In genomic region chr3:5136619-5137429, GRCh38 we compare ENCODE assay signal across 9 cellular contexts. TPM values are rescaled to one million over a fixed set of nuclear protein-coding genes. Genes with fewer than 3 reads are reported as not detected.
DNase-seq lines count a peak whose midpoint lies in the region; ATAC-seq, FAIRE-seq and TF ChIP-seq lines count a peak whose summit lies in the region.
"Had no signal": no experiment of that assay in that cellular context is flagged by ENCODE, and none has a peak within 500 bp of the region (broad histone marks: within the 10 kb centered on the region; RNA-seq: fewer than 3 reads in every experiment).

No MANE protein-coding gene starts in this region.

- H3K27me3 ChIP-seq in AG04450 (ENCODE audit: control insufficient read depth, insufficient read depth, low read length) (no peaks in the 10 kb centered on the region), HepG2 (ENCODE audit: control insufficient read depth in 1 of 2, insufficient read depth in 2 of 2, low read length in 2 of 2) (no peaks in the 10 kb centered on the region)

- H3K4me3 ChIP-seq in AG04450 (ENCODE audit: low read depth, low read length) (no peak overlapping the region), HepG2 (replicated peaks in 1 of 3; ENCODE audit: insufficient read depth in 1 of 3, low read depth in 2 of 3, low read length in 3 of 3) (no peak overlapping the region)

- peaks cover 63% of the 10 kb centered on the region for H3K4me1 ChIP-seq in HepG2 (ENCODE audit: insufficient read depth, low read length)

- TF ChIP-seq POLR2A in HepG2 (IDR thresholded peaks at IDR 0.05; ENCODE audit: insufficient read depth in 1 of 2, low read depth in 2 of 2, low read length in 2 of 2) = no peak

- 0 out of 2 replicates have a peak overlapping the region, but pooled peaks have one; percentile 26 for H3K4me2 ChIP-seq in HepG2 (ENCODE audit: low read depth, low read length)

- BruUV-seq in HepG2 (replicated peaks; lab: Mats Ljungman, UMichigan) = no TSS peak

- H3K27me3 Mint-ChIP-seq in activated naive CD8-positive, alpha-beta T cell = no peaks in the 10 kb centered on the region

- 52% methylated on average over 6 of the region's 6 CpGs for WGBS in HepG2 (ENCODE audit: low lambda C conversion rate)

- H4K20me1 ChIP-seq in HepG2 (ENCODE audit: insufficient read depth, low read length) = peaks cover 11% of the 10 kb centered on the region; the same call in 1 of the 2 replicates

- in situ Hi-C loops in GM13977 (cut with MboI; ENCODE audit: low pct_unique_long_range_greater_than_20kb, low sequenced_read_pairs, unreplicated experiment) (loop anchor here (10.0 kb wide), 1 partner anchor 58 kb away; no protein-coding TSS in a partner anchor), HepG2 (cut with HindIII; ENCODE audit: extremely low pct_ligation_motif_present, low pct_unique_long_range_greater_than_20kb) (no loop called here)

- ATAC-seq in HG02642 (IDR thresholded peaks at IDR 0.05; ENCODE audit: poor library complexity, unreplicated experiment) = peak; percentile 75
- peak; percentile 67 for ATAC-seq in HepG2

- H3K9ac ChIP-seq in HepG2 (ENCODE audit: insufficient read depth, low read depth, low read length) = no peak overlapping the region

- TF ChIP-seq RAD21 in HepG2 (CRISPR knock-in tag; IDR thresholded peaks at IDR 0.05) = peak; percentile 48; the same call in 1 of the 2 replicates

- H3K27ac ChIP-seq in AG04450 (ENCODE audit: low read depth, low read length) (no peak overlapping the region), HepG2 (ENCODE audit: extremely low read length, insufficient read depth, low read length) (peak overlapping the region; percentile 81)

- no peak for DNase-seq in AG04450 (ENCODE audit: low read depth, low spot score)
- peak; percentile 54 for DNase-seq in GM13977 (ENCODE audit: low spot score)
- peak; percentile 87 for DNase-seq in NAMALWA (ENCODE audit: low spot score)
- DNase-seq in HepG2 (ENCODE audit: low spot score) = peak; percentile 49
- no peak for DNase-seq in NCI-H146 treated with DMSO at 0.1 percent for 48 hours (lab: John Stamatoyannopoulos, UW; ENCODE audit: unreplicated experiment)
- DNase-seq in foreskin melanocyte = no peak
- DNase-seq: right cardiac atrium had no signal

- H3K4me3 Mint-ChIP-seq in activated naive CD8-positive, alpha-beta T cell = no peak overlapping the region

- peaks cover 87% of the 10 kb centered on the region for H3K79me2 ChIP-seq in HepG2 (ENCODE audit: insufficient read depth, low read length)

- peaks cover 69% of the 10 kb centered on the region for H3K4me1 Mint-ChIP-seq in activated naive CD8-positive, alpha-beta T cell (ENCODE audit: low read depth)

- no peak overlapping the region for H2AFZ ChIP-seq in HepG2 (ENCODE audit: low read length)

- TF ChIP-seq CTCF in AG04450 (IDR thresholded peaks at IDR 0.05; ENCODE audit: low read depth, low read length) (peak; percentile 43), GM13977 (IDR thresholded peaks at IDR 0.05; ENCODE audit: extremely low read depth, insufficient read depth, missing control alignments) (peak; percentile 59), HepG2 (CRISPR knock-in tag; IDR thresholded peaks at IDR 0.05) (peak; percentile 77)

- H3K36me3 Mint-ChIP-seq in activated naive CD8-positive, alpha-beta T cell = peaks cover 2% of the 10 kb centered on the region

- peak overlapping the region; percentile 56 for H3K27ac Mint-ChIP-seq in activated naive CD8-positive, alpha-beta T cell

- H3K36me3 ChIP-seq in HepG2 (replicated peaks in 1 of 2; ENCODE audit: control insufficient read depth in 1 of 2, insufficient read depth in 2 of 2, low read length in 2 of 2) = 0 out of 5 replicates have a peak, but pooled peaks cover 0 to 8% of the 10 kb centered on the region in 2 experiments

- H3K9me3 Mint-ChIP-seq in activated naive CD8-positive, alpha-beta T cell (ENCODE audit: low read depth) = no peaks in the 10 kb centered on the region

- H3K9me3 ChIP-seq in AG04450 (ENCODE audit: control insufficient read depth, insufficient read depth, low read length) = no peaks in the 10 kb centered on the region
- no peaks in the 10 kb centered on the region for H3K9me3 ChIP-seq in HepG2 (ENCODE audit: low read length)

- CTCF ChIA-PET in AG04450 (lab: Charles Lee) = interaction anchor here (0.6 to 1.6 kb wide), 6 partner anchors 11 to 107 kb away, joined by 3 to 9 read pairs (median 4); no protein-coding TSS in a partner anchor
- CTCF ChIA-PET in HepG2 (lab: Yijun Ruan, JAX; ENCODE audit: low intra/inter-chr PET ratio, low total read pairs) = no interaction called here

- FAIRE-seq in HepG2 (lab: Jason Lieb, UNC) = peak; percentile 65

- POLR2A ChIA-PET in AG04450 (lab: Yijun Ruan, JAX) = no interaction called here
- POLR2A ChIA-PET in HepG2 (lab: Yijun Ruan, JAX) = interaction anchor here (2.3 kb wide), 1 partner anchor 14 kb away, joined by 11 read pairs; no protein-coding TSS in a partner anchor

- TF ChIP-seq EP300 in HepG2 (IDR thresholded peaks at IDR 0.05; ENCODE audit: low read depth in 2 of 2, low read length in 2 of 2) = no peak
- TF ChIP-seq EP300 in HepG2 (CRISPR knock-in tag; IDR thresholded peaks at IDR 0.05; ENCODE audit: borderline replicate concordance) = no peak

- intact Hi-C loops in HepG2 (cut with micrococcal nuclease; ENCODE audit: unreplicated experiment) = no loop called here

TF ChIP-seq in HepG2, 621 proteins besides CTCF, POLR2A, EP300 and RAD21 (continues in another document):
- TF ChIP-seq BORCS8-MEF2B (CRISPR knock-in tag; IDR thresholded peaks at IDR 0.05) (no peak), RFX5 (IDR thresholded peaks at IDR 0.05; ENCODE audit: low read depth, low read length) (no peak), GFI1 (CRISPR knock-in tag; IDR thresholded peaks at IDR 0.05; ENCODE audit: borderline replicate concordance) (no peak), GPBP1L1 (CRISPR knock-in tag; IDR thresholded peaks at IDR 0.05) (no peak)

RNA-seq across cellular contexts. Expression of gene ARL8B, which starts 14.7 kb away (rescaled TPM):
- polyA plus RNA-seq in AG04450 (2011; rRNA removed) (47.0 and 53.6 TPM in 2 replicates), HepG2 (2011; rRNA removed) (15.6 and 23.5 TPM in 2 replicates)
- polyA minus RNA-seq in AG04450 (2011; rRNA and poly(A)+ RNA removed) = 12.5 and 21.9 TPM in 2 replicates
- 30.4 and 33.1 TPM in 2 replicates for total RNA-seq in HepG2 (2016; rRNA removed; fragmentation: Illumina TruSeq; extraction: Trizol)
- total RNA-seq in HepG2 (2016; cell fraction: cytosol; rRNA removed; fragmentation: Illumina TruSeq; extraction: Trizol; ENCODE audit: low read depth) = 5.4 and 5.9 TPM in 2 replicates
- 33.4 and 36.2 TPM in 2 replicates for total RNA-seq in HepG2 (2016; cell fraction: insoluble cytoplasmic fraction; rRNA removed; fragmentation: Illumina TruSeq; extraction: Trizol)
- 19.9 and 20.5 TPM in 2 replicates for total RNA-seq in HepG2 (2016; cell fraction: membrane; rRNA removed; fragmentation: Illumina TruSeq; extraction: Trizol)
- 38.1 and 40.6 TPM in 2 replicates for total RNA-seq in HepG2 (2016; cell fraction: nucleus; rRNA removed; fragmentation: Illumina TruSeq; extraction: Trizol)
- polyA plus RNA-seq in HepG2 (2011; cell fraction: cytosol; rRNA removed) = 13.3 and 20.0 TPM in 2 replicates
- 14.6 and 19.7 TPM in 2 replicates for polyA plus RNA-seq in HepG2 (2011; cell fraction: nucleus; rRNA removed)
- polyA plus RNA-seq in HepG2 (2012) = 29.9 and 30.2 TPM in 2 replicates
- polyA plus RNA-seq in HepG2 (2016; cell fraction: cytosol; fragmentation: Illumina TruSeq; extraction: Trizol; ENCODE audit: low read depth) = 5.7 and 7.1 TPM in 2 replicates
- 38.6 and 42.3 TPM in 2 replicates for polyA plus RNA-seq in HepG2 (2016; cell fraction: insoluble cytoplasmic fraction; fragmentation: Illumina TruSeq; extraction: Trizol; ENCODE audit: low read depth)
- polyA plus RNA-seq in HepG2 (2016; cell fraction: membrane; fragmentation: Illumina TruSeq; extraction: Trizol; ENCODE audit: low read depth) = 14.7 TPM in 2 replicates
- 55.9 and 57.1 TPM in 2 replicates for polyA plus RNA-seq in HepG2 (2016; cell fraction: nucleus; fragmentation: Illumina TruSeq; extraction: Trizol; ENCODE audit: insufficient read depth, low read depth)
- polyA minus RNA-seq in HepG2 (2011; rRNA and poly(A)+ RNA removed; ENCODE audit: low replicate concordance) = 5.8 and 10.0 TPM in 2 replicates
- polyA minus RNA-seq in HepG2 (2011; cell fraction: cytosol; rRNA and poly(A)+ RNA removed) = 17.1 and 19.6 TPM in 2 replicates
- 20.3 and 22.3 TPM in 2 replicates for polyA minus RNA-seq in HepG2 (2011; cell fraction: nucleus; rRNA and poly(A)+ RNA removed)

RNA-seq across cellular contexts. Expression of gene EDEM1, which starts 50.7 kb away (rescaled TPM):
- 36.0 and 42.5 TPM in 2 replicates for polyA plus RNA-seq in AG04450 (2011; rRNA removed)
- 47.1 and 50.6 TPM in 2 replicates for polyA minus RNA-seq in AG04450 (2011; rRNA and poly(A)+ RNA removed)
- total RNA-seq in HepG2 (2016; rRNA removed; fragmentation: Illumina TruSeq; extraction: Trizol) = 13.8 and 14.3 TPM in 2 replicates
- 8.5 and 9.0 TPM in 2 replicates for total RNA-seq in HepG2 (2016; cell fraction: cytosol; rRNA removed; fragmentation: Illumina TruSeq; extraction: Trizol; ENCODE audit: low read depth)
- 13.5 and 14.4 TPM in 2 replicates for total RNA-seq in HepG2 (2016; cell fraction: insoluble cytoplasmic fraction; rRNA removed; fragmentation: Illumina TruSeq; extraction: Trizol)
- total RNA-seq in HepG2 (2016; cell fraction: membrane; rRNA removed; fragmentation: Illumina TruSeq; extraction: Trizol) = 15.4 and 16.6 TPM in 2 replicates
- 22.3 and 25.8 TPM in 2 replicates for total RNA-seq in HepG2 (2016; cell fraction: nucleus; rRNA removed; fragmentation: Illumina TruSeq; extraction: Trizol)
- 25.8 and 28.0 TPM in 2 replicates for polyA plus RNA-seq in HepG2 (2011; rRNA removed)
- 10.4 and 18.5 TPM in 2 replicates for polyA plus RNA-seq in HepG2 (2011; cell fraction: cytosol; rRNA removed)
- 23.8 and 36.5 TPM in 2 replicates for polyA plus RNA-seq in HepG2 (2011; cell fraction: nucleus; rRNA removed)
- polyA plus RNA-seq in HepG2 (2012) = 16.8 and 17.3 TPM in 2 replicates
- 3.5 and 4.9 TPM in 2 replicates for polyA plus RNA-seq in HepG2 (2016; cell fraction: cytosol; fragmentation: Illumina TruSeq; extraction: Trizol; ENCODE audit: low read depth)
- polyA plus RNA-seq in HepG2 (2016; cell fraction: insoluble cytoplasmic fraction; fragmentation: Illumina TruSeq; extraction: Trizol; ENCODE audit: low read depth) = 11.7 and 12.6 TPM in 2 replicates
- polyA plus RNA-seq in HepG2 (2016; cell fraction: membrane; fragmentation: Illumina TruSeq; extraction: Trizol; ENCODE audit: low read depth) = 7.5 and 8.7 TPM in 2 replicates
- 40.1 and 42.7 TPM in 2 replicates for polyA plus RNA-seq in HepG2 (2016; cell fraction: nucleus; fragmentation: Illumina TruSeq; extraction: Trizol; ENCODE audit: insufficient read depth, low read depth)
- polyA minus RNA-seq in HepG2 (2011; rRNA and poly(A)+ RNA removed; ENCODE audit: low replicate concordance) = 27.3 TPM in 2 replicates
- 22.4 and 27.4 TPM in 2 replicates for polyA minus RNA-seq in HepG2 (2011; cell fraction: cytosol; rRNA and poly(A)+ RNA removed)
- polyA minus RNA-seq in HepG2 (2011; cell fraction: nucleus; rRNA and poly(A)+ RNA removed) = 61.4 and 62.2 TPM in 2 replicates

Comparison
In these comparisons a context has a peak if more than half of its experiments do, and no peak if none do; other contexts are left out.
1. DNase-seq: peak in GM13977 (single experiment), NAMALWA (single experiment) and HepG2 (single experiment); none in AG04450 (single experiment), NCI-H146 treated with DMSO at 0.1 percent for 48 hours (single experiment) and foreskin melanocyte (single experiment).
2. Peak in every context shown above with its lines, with median percentiles within 50 percentile points of each other: CTCF ChIP-seq.